ENCODE assay signal across 10 cellular contexts in the genomic region with DNA sequence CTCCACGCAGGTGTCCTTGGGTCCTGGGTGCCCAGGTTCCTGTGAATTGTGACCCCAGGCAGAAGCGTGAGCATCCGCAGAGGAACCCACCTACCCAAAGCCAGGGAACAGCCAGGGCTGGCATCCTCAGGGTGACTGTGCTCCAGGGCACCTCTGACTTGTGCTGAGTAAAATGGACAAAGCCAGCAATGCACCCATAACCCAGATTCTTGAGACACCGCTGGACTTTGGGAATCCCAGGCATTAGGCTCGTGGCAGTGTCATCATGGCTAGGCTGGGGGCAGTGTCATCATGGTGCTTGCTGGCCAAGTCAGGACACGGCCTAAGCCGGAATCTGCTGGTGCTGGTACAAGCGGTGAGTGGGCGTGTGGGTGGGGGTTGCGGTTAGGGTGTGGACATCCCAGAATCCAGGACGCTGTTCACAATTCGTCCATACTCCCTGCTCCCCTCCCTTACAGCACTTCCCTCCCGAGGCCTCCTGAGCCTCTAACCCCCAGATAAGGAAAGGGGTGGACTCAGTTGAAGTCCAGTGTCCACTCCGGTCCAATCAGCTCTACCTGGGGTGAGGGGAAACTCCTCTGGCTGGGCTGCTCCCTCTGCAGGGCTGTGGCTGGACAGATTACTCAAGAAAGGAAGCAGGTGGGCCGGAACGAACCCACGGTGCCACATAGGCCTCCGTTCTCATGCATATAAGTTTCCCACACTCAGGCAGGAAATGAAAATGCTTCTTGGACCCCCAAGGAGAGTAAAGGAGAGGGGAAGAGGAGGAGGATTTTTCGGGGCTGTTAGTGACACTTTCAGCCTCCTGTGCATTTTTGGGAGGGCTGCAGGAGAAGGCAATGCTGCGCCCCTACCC.
DNase-seq lines count a peak whose midpoint lies in the region; ATAC-seq and TF ChIP-seq lines count a peak whose summit lies in the region.
"Had no signal": no experiment of that assay in that cellular context is flagged by ENCODE, and none has a peak within 500 bp of the region (broad histone marks: within the 10 kb centered on the region; RNA-seq: fewer than 3 reads in every experiment).

No MANE protein-coding gene starts in this region.

- DNase-seq in activated naive CD8-positive, alpha-beta T cell treated with anti-CD3 and anti-CD28 coated beads, Interleukin-2, amount 50 U/mL, for 24 hours: no peak
- DNase-seq in immature natural killer cell (no peak), upper lobe of right lung (peak; percentile 93), NCI-H1092 (lab: John Stamatoyannopoulos, UW) (no peak), SW 1271 (lab: John Stamatoyannopoulos, UW) (no peak), globus pallidus (ENCODE audit: low spot score) (no peak)
- DNase-seq: left ventricle myocardium superior, Right ventricle myocardium superior had no signal

- no peak for TF ChIP-seq CTCF in upper lobe of right lung (IDR thresholded peaks at IDR 0.05)

- H3K9me3 Mint-ChIP-seq in activated naive CD8-positive, alpha-beta T cell (ENCODE audit: low read depth): no peaks in the 10 kb centered on the region
- H3K9me3 Mint-ChIP-seq in activated naive CD8-positive, alpha-beta T cell treated with anti-CD3 and anti-CD28 coated beads, Interleukin-2, amount 50 U/mL, for 24 hours: no peaks in the 10 kb centered on the region
- no peaks in the 10 kb centered on the region for H3K9me3 Mint-ChIP-seq in activated T-helper 17 cell treated with anti-CD3 and anti-CD28 coated beads, Interleukin-2, amount 50 U/mL, for 72 hours
- H3K9me3 Mint-ChIP-seq in immature natural killer cell: no peaks in the 10 kb centered on the region

- no peaks in the 10 kb centered on the region for H3K36me3 Mint-ChIP-seq in activated naive CD8-positive, alpha-beta T cell
- H3K36me3 Mint-ChIP-seq in activated naive CD8-positive, alpha-beta T cell treated with anti-CD3 and anti-CD28 coated beads, Interleukin-2, amount 50 U/mL, for 24 hours (ENCODE audit: low read depth): no peaks in the 10 kb centered on the region
- H3K36me3 Mint-ChIP-seq in activated T-helper 17 cell treated with anti-CD3 and anti-CD28 coated beads, Interleukin-2, amount 50 U/mL, for 72 hours (ENCODE audit: low read depth): peaks cover 17% of the 10 kb centered on the region
- no peaks in the 10 kb centered on the region for H3K36me3 Mint-ChIP-seq in immature natural killer cell

- no peak overlapping the region for H3K27ac ChIP-seq in upper lobe of right lung

- peaks cover 13% of the 10 kb centered on the region for H3K4me1 Mint-ChIP-seq in activated naive CD8-positive, alpha-beta T cell (ENCODE audit: low read depth)
- H3K4me1 Mint-ChIP-seq in activated naive CD8-positive, alpha-beta T cell treated with anti-CD3 and anti-CD28 coated beads, Interleukin-2, amount 50 U/mL, for 24 hours: peaks cover 18% of the 10 kb centered on the region
- H3K4me1 Mint-ChIP-seq in activated T-helper 17 cell treated with anti-CD3 and anti-CD28 coated beads, Interleukin-2, amount 50 U/mL, for 72 hours: peaks cover 15% of the 10 kb centered on the region
- peaks cover 15 to 16% of the 10 kb centered on the region in 2 donors for H3K4me1 Mint-ChIP-seq in immature natural killer cell

- intact Hi-C loops in upper lobe of right lung (cut with DNase I): no loop called here

- no peaks in the 10 kb centered on the region for H3K27me3 ChIP-seq in upper lobe of right lung

- no peak for ATAC-seq in activated naive CD8-positive, alpha-beta T cell treated with anti-CD3 and anti-CD28 coated beads, Interleukin-2, amount 50 U/mL, for 24 hours
- ATAC-seq in activated T-helper 17 cell treated with anti-CD3 and anti-CD28 coated beads, Interleukin-2, amount 50 U/mL, for 72 hours (replicated peaks): no peak
- ATAC-seq in upper lobe of right lung: peak; percentile 75
- ATAC-seq: left ventricle myocardium superior had no signal

- H3K36me3 ChIP-seq in upper lobe of right lung: no peaks in the 10 kb centered on the region

- H3K4me1 ChIP-seq in upper lobe of right lung: peaks cover 12% of the 10 kb centered on the region

- H3K4me3 ChIP-seq in upper lobe of right lung: peak overlapping the region; percentile 62

- no peaks in the 10 kb centered on the region for H3K9me3 ChIP-seq in upper lobe of right lung

- peaks cover 9% of the 10 kb centered on the region for H3K27me3 Mint-ChIP-seq in activated naive CD8-positive, alpha-beta T cell
- H3K27me3 Mint-ChIP-seq in activated naive CD8-positive, alpha-beta T cell treated with anti-CD3 and anti-CD28 coated beads, Interleukin-2, amount 50 U/mL, for 24 hours: peaks cover 29% of the 10 kb centered on the region
- peaks cover 18% of the 10 kb centered on the region for H3K27me3 Mint-ChIP-seq in activated T-helper 17 cell treated with anti-CD3 and anti-CD28 coated beads, Interleukin-2, amount 50 U/mL, for 72 hours
- peaks cover 12 to 34% (median 24%) of the 10 kb centered on the region in 3 donors for H3K27me3 Mint-ChIP-seq in immature natural killer cell (ENCODE audit: low read depth in 3 of 3)

- peak overlapping the region; percentile 81 for H3K4me3 Mint-ChIP-seq in activated naive CD8-positive, alpha-beta T cell
- no peak overlapping the region for H3K4me3 Mint-ChIP-seq in activated naive CD8-positive, alpha-beta T cell treated with anti-CD3 and anti-CD28 coated beads, Interleukin-2, amount 50 U/mL, for 24 hours
- peak overlapping the region; percentile 76 for H3K4me3 Mint-ChIP-seq in activated T-helper 17 cell treated with anti-CD3 and anti-CD28 coated beads, Interleukin-2, amount 50 U/mL, for 72 hours
- peak overlapping the region; percentile 8 to 82 (median 66) for H3K4me3 Mint-ChIP-seq in immature natural killer cell

- H3K27ac Mint-ChIP-seq in activated naive CD8-positive, alpha-beta T cell: no peak overlapping the region
- no peak overlapping the region for H3K27ac Mint-ChIP-seq in activated naive CD8-positive, alpha-beta T cell treated with anti-CD3 and anti-CD28 coated beads, Interleukin-2, amount 50 U/mL, for 24 hours
- H3K27ac Mint-ChIP-seq in activated T-helper 17 cell treated with anti-CD3 and anti-CD28 coated beads, Interleukin-2, amount 50 U/mL, for 72 hours: no peak overlapping the region
- H3K27ac Mint-ChIP-seq in immature natural killer cell: no peak overlapping the region
